In genomic region chr14:23169622-23170021, GRCh38 we compare ENCODE assay signal across 10 cellular contexts. TPM values are rescaled to one million over a fixed set of nuclear protein-coding genes. Genes with fewer than 3 reads are reported as not detected.
"Had no signal": no experiment of that assay in that cellular context is flagged by ENCODE, and none has a peak within 500 bp of the region (broad histone marks: within the 10 kb centered on the region; RNA-seq: fewer than 3 reads in every experiment).

No MANE protein-coding gene starts in this region.

- H3K9ac ChIP-seq: KMS-11 had no signal

- H3K9me3 Mint-ChIP-seq: GM23338, H9 had no signal

- H3K27ac Mint-ChIP-seq: GM23338 had no signal

- DNase-seq: H9, HCEC 1CT, IMR-90, KBM-7 had no signal

- H3K4me3 ChIP-seq: GM23338 had no signal

- H3K4me3 Mint-ChIP-seq: GM23338, H9 had no signal

- ATAC-seq: GM23338 had no signal

- H3K4me2 ChIP-seq: GM23338, KMS-11 had no signal

- FAIRE-seq: H1, H54 had no signal

- H2AFZ ChIP-seq: GM23338 had no signal

- H3K27ac ChIP-seq: HL-60, KMS-11 had no signal

RNA-seq across cellular contexts. Expression of gene SLC7A8, which starts 13.8 kb away (rescaled TPM):
- total RNA-seq: IMR-90 had no signal

RNA-seq across cellular contexts. Expression of gene CEBPE, which starts 50.6 kb away (rescaled TPM):
- total RNA-seq: GM23338, H1, H9, HT1080, IMR-90 had no signal
- polyA plus RNA-seq: GM23338 had no signal
